ENCODE assay signal across 14 cellular contexts in genomic region chr1:57024855-57025254, GRCh38. TPM values are rescaled to one million over a fixed set of nuclear protein-coding genes. Genes with fewer than 3 reads are reported as not detected.
DNase-seq lines count a peak whose midpoint lies in the region; ATAC-seq and TF ChIP-seq lines count a peak whose summit lies in the region.
"Had no signal": no experiment of that assay in that cellular context is flagged by ENCODE, and none has a peak within 500 bp of the region (broad histone marks: within the 10 kb centered on the region; RNA-seq: fewer than 3 reads in every experiment).

No MANE protein-coding gene starts in this region.

- peaks cover 3% of the 10 kb centered on the region for H3K9me3 ChIP-seq in WERI-Rb-1 (ENCODE audit: severe bottlenecking)
- H3K9me3 ChIP-seq: testis had no signal

- peaks cover 14% of the 10 kb centered on the region for H3K4me1 Mint-ChIP-seq in neural crest cell
- no peaks in the 10 kb centered on the region for H3K4me1 Mint-ChIP-seq in activated CD4-positive, alpha-beta memory T cell treated with anti-CD3 and anti-CD28 coated beads, Interleukin-2, amount 10 ng/mL, durations not matched to agents 7 days and 5 days

- DNase-seq in Ammon's horn (ENCODE audit: low spot score) (peak; percentile 80), NCI-H2227 (lab: John Stamatoyannopoulos, UW; ENCODE audit: unreplicated experiment) (peak; percentile 70), globus pallidus (ENCODE audit: low spot score) (peak; percentile 81), neural crest cell (ENCODE audit: low read depth, low spot score) (peak; percentile 4), erythroblast (lab: John Stamatoyannopoulos, UW) (no peak), WERI-Rb-1 (no peak), Right ventricle myocardium inferior (ENCODE audit: missing footprints) (no peak)
- DNase-seq in activated CD4-positive, alpha-beta memory T cell treated with anti-CD3 and anti-CD28 coated beads, Interleukin-2, amount 10 ng/mL, durations not matched to agents 7 days and 5 days, result no peak
- DNase-seq: activated CD4-positive, alpha-beta T cell treated with anti-CD3 and anti-CD28 coated beads, Interleukin-2, amount 50 U/mL, for 4 hours; left cardiac atrium; testis had no signal

- H3K36me3 ChIP-seq in WERI-Rb-1, result no peaks in the 10 kb centered on the region

- ATAC-seq in Right ventricle myocardium inferior, result no peak

- POLR2A ChIA-PET in activated CD4-positive, alpha-beta memory T cell treated with anti-CD3 and anti-CD28 coated beads, Interleukin-2, amount 10 ng/mL, durations not matched to agents 7 days and 5 days (lab: Charles Lee), result no interaction called here

- H3K27me3 ChIP-seq in WERI-Rb-1 (ENCODE audit: insufficient read depth, low read depth, severe bottlenecking), result no peaks in the 10 kb centered on the region
- H3K27me3 ChIP-seq: testis had no signal

- CTCF ChIA-PET in activated CD4-positive, alpha-beta memory T cell treated with anti-CD3 and anti-CD28 coated beads, Interleukin-2, amount 10 ng/mL, durations not matched to agents 7 days and 5 days (lab: Charles Lee), result no interaction called here

- no peak for TF ChIP-seq POLR2A in erythroblast (IDR thresholded peaks at IDR 0.05; ENCODE audit: low read length)

- H3K27ac ChIP-seq in WERI-Rb-1, result no peak overlapping the region
- H3K27ac ChIP-seq: testis had no signal

- H3K4me3 Mint-ChIP-seq in neural crest cell, result no peak overlapping the region
- no peak overlapping the region for H3K4me3 Mint-ChIP-seq in activated CD4-positive, alpha-beta memory T cell treated with anti-CD3 and anti-CD28 coated beads, Interleukin-2, amount 10 ng/mL, durations not matched to agents 7 days and 5 days

- H3K9me3 Mint-ChIP-seq in neural crest cell, result peaks cover 9% of the 10 kb centered on the region
- peaks cover 10% of the 10 kb centered on the region for H3K9me3 Mint-ChIP-seq in activated CD4-positive, alpha-beta memory T cell treated with anti-CD3 and anti-CD28 coated beads, Interleukin-2, amount 10 ng/mL, durations not matched to agents 7 days and 5 days

- H3K36me3 Mint-ChIP-seq in neural crest cell (ENCODE audit: low read depth), result peaks cover 9% of the 10 kb centered on the region
- H3K36me3 Mint-ChIP-seq in activated CD4-positive, alpha-beta memory T cell treated with anti-CD3 and anti-CD28 coated beads, Interleukin-2, amount 10 ng/mL, durations not matched to agents 7 days and 5 days (ENCODE audit: low read depth), result no peaks in the 10 kb centered on the region

- intact Hi-C loops in Right ventricle myocardium inferior (cut with DNase I), result no loop called here

- H3K4me3 ChIP-seq in WERI-Rb-1 (ENCODE audit: low read depth, low read length), result no peak overlapping the region
- H3K4me3 ChIP-seq: testis had no signal

- no peak overlapping the region for H3K27ac Mint-ChIP-seq in neural crest cell (ENCODE audit: unreplicated experiment)
- no peak overlapping the region for H3K27ac Mint-ChIP-seq in activated CD4-positive, alpha-beta memory T cell treated with anti-CD3 and anti-CD28 coated beads, Interleukin-2, amount 10 ng/mL, durations not matched to agents 7 days and 5 days
- H3K27ac Mint-ChIP-seq: activated T-helper 2 cell treated with anti-CD3 and anti-CD28 coated beads, Interferon-gamma antibody, Interleukin-2, Interleukin-4, amounts not matched to agents 10 μg/mL and 5 μg/mL and 100 μg/mL, durations not matched to agents 14 hours and 24 hours and 36 hours had no signal

- H3K27me3 Mint-ChIP-seq in neural crest cell (ENCODE audit: low read depth), result no peaks in the 10 kb centered on the region
- no peaks in the 10 kb centered on the region for H3K27me3 Mint-ChIP-seq in activated CD4-positive, alpha-beta memory T cell treated with anti-CD3 and anti-CD28 coated beads, Interleukin-2, amount 10 ng/mL, durations not matched to agents 7 days and 5 days

- TF ChIP-seq CTCF in neural crest cell (conservative IDR thresholded peaks at IDR 0.05) (no peak), WERI-Rb-1 (IDR thresholded peaks at IDR 0.05; ENCODE audit: low read depth, low read length) (no peak)

RNA-seq across cellular contexts. Expression of gene C8B, which starts 59.0 kb away (rescaled TPM):
- total RNA-seq in neural crest cell (not detected in 2 replicates), Right ventricle myocardium inferior (not detected)
- not detected for total RNA-seq in activated CD4-positive, alpha-beta memory T cell treated with anti-CD3 and anti-CD28 coated beads, Interleukin-2, amount 10 ng/mL, durations not matched to agents 7 days and 5 days
- total RNA-seq: activated T-helper 2 cell treated with anti-CD3 and anti-CD28 coated beads, Interferon-gamma antibody, Interleukin-2, Interleukin-4, amounts not matched to agents 10 μg/mL and 5 μg/mL and 100 μg/mL, durations not matched to agents 14 hours and 24 hours and 36 hours; left cardiac atrium; LHCN-M2; pulmonary artery endothelial cell had no signal

Comparison
In these comparisons a context has a peak if more than half of its experiments do, and no peak if none do; other contexts are left out.
1. DNase-seq: peak in Ammon's horn (single experiment), NCI-H2227 (single experiment), globus pallidus (single experiment) and neural crest cell (single experiment); none in erythroblast (0 of 2), WERI-Rb-1 (single experiment), activated CD4-positive, alpha-beta memory T cell treated with anti-CD3 and anti-CD28 coated beads, Interleukin-2, amount 10 ng/mL, durations not matched to agents 7 days and 5 days (single experiment) and Right ventricle myocardium inferior (single experiment).